Comparison of ENCODE assay signal across 32 cellular contexts in genomic region chr20:1686151-1686748, GRCh38. TPM values are rescaled to one million over a fixed set of nuclear protein-coding genes. Genes with fewer than 3 reads are reported as not detected.
A peak's percentile ranks its signal among the peaks of the same experiment; 100 is the strongest.
DNase-seq lines count a peak whose midpoint lies in the region; ATAC-seq and TF ChIP-seq lines count a peak whose summit lies in the region.
"Had no signal": no experiment of that assay in that cellular context is flagged by ENCODE, and none has a peak within 500 bp of the region (broad histone marks: within the 10 kb centered on the region; RNA-seq: fewer than 3 reads in every experiment).

No MANE protein-coding gene starts in this region.

- H3K4me1 Mint-ChIP-seq in activated CD4-positive, alpha-beta T cell treated with anti-CD3 and anti-CD28 coated beads for 36 hours, result peaks cover 77% of the 10 kb centered on the region
- peaks cover 16 to 45% (median 39%) of the 10 kb centered on the region in 4 donors for H3K4me1 Mint-ChIP-seq in CD4-positive, alpha-beta memory T cell
- H3K4me1 Mint-ChIP-seq in activated T-helper 1 cell treated with anti-CD3 and anti-CD28 coated beads, Interleukin-12 subunit alpha, Interleukin-12 subunit beta, Interleukin-2, Interleukin-4 antibody, amounts not matched to agents 30 ng/mL and 10 ng/mL and 1 ng/mL, durations not matched to agents 14 hours and 24 hours and 36 hours (ENCODE audit: low read depth), result peaks cover 63% of the 10 kb centered on the region
- H3K4me1 Mint-ChIP-seq: memory B cell had no signal

- ATAC-seq in activated CD4-positive, alpha-beta T cell treated with anti-CD3 and anti-CD28 coated beads for 36 hours, result peak; percentile 71
- ATAC-seq in mucosa of descending colon (peak; percentile 31), HG02973 (IDR thresholded peaks at IDR 0.05; ENCODE audit: unreplicated experiment) (no peak), HG03139 (IDR thresholded peaks at IDR 0.05; ENCODE audit: unreplicated experiment) (no peak)
- ATAC-seq: heart left ventricle, K562, left colon had no signal

- no peaks in the 10 kb centered on the region for H3K27me3 ChIP-seq in CD4-positive, alpha-beta memory T cell (ENCODE audit: insufficient read depth, low read length)
- H3K27me3 ChIP-seq: ascending aorta, dorsolateral prefrontal cortex had no signal

- H3K27me3 Mint-ChIP-seq in activated CD4-positive, alpha-beta T cell treated with anti-CD3 and anti-CD28 coated beads for 36 hours, result no peaks in the 10 kb centered on the region
- no peaks in the 10 kb centered on the region for H3K27me3 Mint-ChIP-seq in CD4-positive, alpha-beta memory T cell
- no peaks in the 10 kb centered on the region for H3K27me3 Mint-ChIP-seq in activated T-helper 1 cell treated with anti-CD3 and anti-CD28 coated beads, Interleukin-12 subunit alpha, Interleukin-12 subunit beta, Interleukin-2, Interleukin-4 antibody, amounts not matched to agents 30 ng/mL and 10 ng/mL and 1 ng/mL, durations not matched to agents 14 hours and 24 hours and 36 hours (ENCODE audit: insufficient read depth)

- TF ChIP-seq CTCF in mucosa of descending colon (IDR thresholded peaks at IDR 0.05), result no peak

- no peak overlapping the region for H3K27ac ChIP-seq in CD4-positive, alpha-beta memory T cell (ENCODE audit: low read depth, low read length)
- H3K27ac ChIP-seq: ascending aorta, dorsolateral prefrontal cortex, epithelial cell of prostate, GM23248, heart left ventricle, SK-N-MC had no signal

- H3K36me3 Mint-ChIP-seq in activated CD4-positive, alpha-beta T cell treated with anti-CD3 and anti-CD28 coated beads for 36 hours (ENCODE audit: low read depth), result peaks cover 22% of the 10 kb centered on the region
- peaks cover 4 to 7% of the 10 kb centered on the region in 2 donors for H3K36me3 Mint-ChIP-seq in CD4-positive, alpha-beta memory T cell
- peaks cover 17% of the 10 kb centered on the region for H3K36me3 Mint-ChIP-seq in activated T-helper 1 cell treated with anti-CD3 and anti-CD28 coated beads, Interleukin-12 subunit alpha, Interleukin-12 subunit beta, Interleukin-2, Interleukin-4 antibody, amounts not matched to agents 30 ng/mL and 10 ng/mL and 1 ng/mL, durations not matched to agents 14 hours and 24 hours and 36 hours (ENCODE audit: low read depth)

- no peaks in the 10 kb centered on the region for H3K9me3 ChIP-seq in CD4-positive, alpha-beta memory T cell (ENCODE audit: control insufficient read depth in 1 of 2, low read length in 2 of 2)
- no peaks in the 10 kb centered on the region for H3K9me3 ChIP-seq in mucosa of descending colon
- H3K9me3 ChIP-seq: ascending aorta had no signal

- intact Hi-C loops in activated CD4-positive, alpha-beta T cell treated with anti-CD3 and anti-CD28 coated beads for 36 hours (cut with DNase I, micrococcal nuclease), result loop anchor here in 1 of 2 experiments (5.0 kb wide), 2 partner anchors 46 to 54 kb away; no protein-coding TSS in a partner anchor
- intact Hi-C loops in CD4-positive, alpha-beta memory T cell (cut with micrococcal nuclease), result loop anchor here (5.0 kb wide), 2 partner anchors 34 to 46 kb away; no protein-coding TSS in a partner anchor
- intact Hi-C loops in activated T-helper 1 cell treated with anti-CD3 and anti-CD28 coated beads, Interleukin-12 subunit alpha, Interleukin-12 subunit beta, Interleukin-2, Interleukin-4 antibody, amounts not matched to agents 30 ng/mL and 10 ng/mL and 1 ng/mL, durations not matched to agents 14 hours and 24 hours and 36 hours (cut with micrococcal nuclease), result loop anchor here (5.0 kb wide), 2 partner anchors 34 to 46 kb away; no protein-coding TSS in a partner anchor
- intact Hi-C loops in mucosa of descending colon (cut with DNase I, micrococcal nuclease), result no loop called here

- peaks cover 7% of the 10 kb centered on the region for H3K9me3 Mint-ChIP-seq in activated CD4-positive, alpha-beta T cell treated with anti-CD3 and anti-CD28 coated beads for 36 hours (ENCODE audit: low read depth)
- H3K9me3 Mint-ChIP-seq in CD4-positive, alpha-beta memory T cell, result peaks cover 0 to 20% (median 10%) of the 10 kb centered on the region in 8 donors
- peaks cover 20% of the 10 kb centered on the region for H3K9me3 Mint-ChIP-seq in activated T-helper 1 cell treated with anti-CD3 and anti-CD28 coated beads, Interleukin-12 subunit alpha, Interleukin-12 subunit beta, Interleukin-2, Interleukin-4 antibody, amounts not matched to agents 30 ng/mL and 10 ng/mL and 1 ng/mL, durations not matched to agents 14 hours and 24 hours and 36 hours

- POLR2A ChIA-PET in activated CD4-positive, alpha-beta T cell treated with anti-CD3 and anti-CD28 coated beads for 36 hours (lab: Charles Lee), result no interaction called here
- POLR2A ChIA-PET in CD4-positive, alpha-beta memory T cell (lab: Charles Lee; ENCODE audit: partially characterized antibody), result interaction anchor here (1.1 kb wide), 1 partner anchor 9 kb away, joined by 3 read pairs; no protein-coding TSS in a partner anchor

- CTCF ChIA-PET in activated CD4-positive, alpha-beta T cell treated with anti-CD3 and anti-CD28 coated beads for 36 hours (lab: Charles Lee), result interaction anchor here (1.0 kb wide), 1 partner anchor 9 kb away, joined by 3 read pairs; no protein-coding TSS in a partner anchor
- CTCF ChIA-PET in CD4-positive, alpha-beta memory T cell (lab: Charles Lee; ENCODE audit: partially characterized antibody), result interaction anchor here (2.2 kb wide), 1 partner anchor 182 kb away, joined by 5 read pairs; no protein-coding TSS in a partner anchor

- H3K27ac Mint-ChIP-seq in activated CD4-positive, alpha-beta T cell treated with anti-CD3 and anti-CD28 coated beads for 36 hours, result peak overlapping the region; percentile 84
- peak overlapping the region; percentile 60 to 88 (median 77) for H3K27ac Mint-ChIP-seq in CD4-positive, alpha-beta memory T cell
- H3K27ac Mint-ChIP-seq in activated T-helper 1 cell treated with anti-CD3 and anti-CD28 coated beads, Interleukin-12 subunit alpha, Interleukin-12 subunit beta, Interleukin-2, Interleukin-4 antibody, amounts not matched to agents 30 ng/mL and 10 ng/mL and 1 ng/mL, durations not matched to agents 14 hours and 24 hours and 36 hours, result peak overlapping the region; percentile 72
- H3K27ac Mint-ChIP-seq: HFFc6, memory B cell had no signal

- H3K4me1 ChIP-seq in CD4-positive, alpha-beta memory T cell (ENCODE audit: insufficient read depth, low read length), result peaks cover 30% of the 10 kb centered on the region
- H3K4me1 ChIP-seq in mucosa of descending colon (ENCODE audit: low read depth), result no peaks in the 10 kb centered on the region
- H3K4me1 ChIP-seq: ascending aorta, heart left ventricle had no signal

- peak overlapping the region in 1 of 2 donors; percentile 34 for H3K4me3 ChIP-seq in CD4-positive, alpha-beta memory T cell (ENCODE audit: low read length in 2 of 2)
- H3K4me3 ChIP-seq in mucosa of descending colon, result no peak overlapping the region
- H3K4me3 ChIP-seq: ascending aorta, dorsolateral prefrontal cortex, GM23248, K562, SK-N-MC had no signal

- H3K36me3 ChIP-seq in CD4-positive, alpha-beta memory T cell (ENCODE audit: insufficient read depth, low read length), result no peaks in the 10 kb centered on the region
- H3K36me3 ChIP-seq in mucosa of descending colon (ENCODE audit: low read depth), result no peaks in the 10 kb centered on the region
- H3K36me3 ChIP-seq: ascending aorta, heart left ventricle had no signal

- H3K4me3 Mint-ChIP-seq in activated CD4-positive, alpha-beta T cell treated with anti-CD3 and anti-CD28 coated beads for 36 hours, result peak overlapping the region; percentile 71
- peak overlapping the region; percentile 66 to 88 (median 77) for H3K4me3 Mint-ChIP-seq in CD4-positive, alpha-beta memory T cell
- H3K4me3 Mint-ChIP-seq in activated T-helper 1 cell treated with anti-CD3 and anti-CD28 coated beads, Interleukin-12 subunit alpha, Interleukin-12 subunit beta, Interleukin-2, Interleukin-4 antibody, amounts not matched to agents 30 ng/mL and 10 ng/mL and 1 ng/mL, durations not matched to agents 14 hours and 24 hours and 36 hours, result peak overlapping the region; percentile 63
- H3K4me3 Mint-ChIP-seq: HFFc6, memory B cell had no signal

- no peak for DNase-seq in activated CD4-positive, alpha-beta T cell treated with anti-CD3 and anti-CD28 coated beads for 36 hours
- DNase-seq in activated CD4-positive, alpha-beta T cell treated with anti-CD3 and anti-CD28 coated beads for 1 hour, result no peak
- no peak for DNase-seq in CD4-positive, alpha-beta memory T cell
- no peak for DNase-seq in activated T-helper 1 cell treated with anti-CD3 and anti-CD28 coated beads, Interleukin-12 subunit alpha, Interleukin-12 subunit beta, Interleukin-2, Interleukin-4 antibody, amounts not matched to agents 30 ng/mL and 10 ng/mL and 1 ng/mL, durations not matched to agents 14 hours and 24 hours and 36 hours (ENCODE audit: low spot score)
- no peak for DNase-seq in mucosa of descending colon
- no peak for DNase-seq in central memory CD4-positive, alpha-beta T cell
- DNase-seq: activated gamma-delta T cell; dorsolateral prefrontal cortex; GM23248; heart left ventricle; HFFc6; left colon; NCI-H1417 treated with DMSO at 0.1 percent for 48 hours; NCI-H2107; nucleus accumbens; small intestine; stimulated activated CD4-positive, alpha-beta T cell treated with anti-CD3 and anti-CD28 coated beads, Interleukin-1b, Interleukin-23, amount 100 ng/mL, for 48 hours; T1000 had no signal

RNA-seq across cellular contexts. Expression of gene SIRPG, which starts 28.7 kb away (rescaled TPM):
- total RNA-seq in activated CD4-positive, alpha-beta T cell treated with anti-CD3 and anti-CD28 coated beads for 36 hours, result 10 to 100 TPM; 34.3 to 48.7 TPM
- total RNA-seq in CD4-positive, alpha-beta memory T cell, result 10 to 100 TPM; 32.4 to 34.9 TPM
- polyA plus RNA-seq in CD4-positive, alpha-beta memory T cell, result 100 to 1,000 TPM; 136 to 211 TPM
- total RNA-seq in activated T-helper 1 cell treated with anti-CD3 and anti-CD28 coated beads, Interleukin-12 subunit alpha, Interleukin-12 subunit beta, Interleukin-2, Interleukin-4 antibody, amounts not matched to agents 30 ng/mL and 10 ng/mL and 1 ng/mL, durations not matched to agents 14 hours and 24 hours and 36 hours, result 31.8 and 34.6 TPM in 2 replicates
- total RNA-seq in mucosa of descending colon, result 1 to 10 TPM; 1.1 to 1.7 (median 1.2) TPM
- total RNA-seq: ascending aorta, cardiac septum, fibroblast of villous mesenchyme, GM23248, HFFc6, HT-29, K562, MCF 10A, myocyte, NCI-H460, OCI-LY7 had no signal
- polyA plus RNA-seq: GM23248, heart left ventricle, K562 had no signal

Comparison
In these comparisons a context has a peak if more than half of its experiments do, and no peak if none do; other contexts are left out.
1. ATAC-seq: peak in activated CD4-positive, alpha-beta T cell treated with anti-CD3 and anti-CD28 coated beads for 36 hours (single experiment) and mucosa of descending colon (single experiment); none in HG02973 (single experiment) and HG03139 (single experiment).
2. RNA of gene SIRPG, which starts 28.7 kb away (total RNA-seq): 34.3 to 48.7 TPM in activated CD4-positive, alpha-beta T cell treated with anti-CD3 and anti-CD28 coated beads for 36 hours, 32.4 to 34.9 TPM in CD4-positive, alpha-beta memory T cell and 31.8 to 34.6 TPM in activated T-helper 1 cell treated with anti-CD3 and anti-CD28 coated beads, Interleukin-12 subunit alpha, Interleukin-12 subunit beta, Interleukin-2, Interleukin-4 antibody, amounts not matched to agents 30 ng/mL and 10 ng/mL and 1 ng/mL, durations not matched to agents 14 hours and 24 hours and 36 hours; 1.1 to 1.7 TPM in mucosa of descending colon; every median in the first group is over 10 times any median in the second.
3. intact Hi-C loops: an anchor here in CD4-positive, alpha-beta memory T cell (5.0 kb wide) and activated T-helper 1 cell treated with anti-CD3 and anti-CD28 coated beads, Interleukin-12 subunit alpha, Interleukin-12 subunit beta, Interleukin-2, Interleukin-4 antibody, amounts not matched to agents 30 ng/mL and 10 ng/mL and 1 ng/mL, durations not matched to agents 14 hours and 24 hours and 36 hours (5.0 kb wide); none called in mucosa of descending colon.
4. Peak in every context shown above with its lines, with median percentiles within 50 percentile points of each other: H3K27ac Mint-ChIP-seq and H3K4me3 Mint-ChIP-seq.